Comparison of ENCODE assay signal across 8 cellular contexts in genomic region chr2:206083602-206084467, GRCh38. TPM values are rescaled to one million over a fixed set of nuclear protein-coding genes. Genes with fewer than 3 reads are reported as not detected.
DNase-seq lines count a peak whose midpoint lies in the region; ATAC-seq, FAIRE-seq and TF ChIP-seq lines count a peak whose summit lies in the region.

No MANE protein-coding gene starts in this region.

- in situ Hi-C loops in GM18951 (cut with MboI; ENCODE audit: low sequenced_read_pairs, unreplicated experiment): no loop called here
- in situ Hi-C loops in Panc1 (cut with HindIII; ENCODE audit: low pct_unique_long_range_greater_than_20kb, low sequenced_read_pairs): no loop called here

- TF ChIP-seq POLR2A in GM18951 (IDR thresholded peaks at IDR 0.05; ENCODE audit: extremely low read depth, insufficient read depth, insufficient read length): peak; percentile 33

- peak; percentile 19 for DNase-seq in AG20443 (ENCODE audit: low spot score)
- DNase-seq in Panc1 (ENCODE audit: low read depth, low spot score): no peak
- DNase-seq in cerebellar cortex (ENCODE audit: low spot score): peak; percentile 39
- DNase-seq in medulla oblongata (ENCODE audit: extremely low spot score): peak; percentile 47
- DNase-seq in thoracic aorta (ENCODE audit: low spot score): no peak
- DNase-seq in HTR-8/SVneo (ENCODE audit: insufficient read length, low spot score): no peak

- CTCF ChIA-PET in Panc1 (lab: Charles Lee): interaction anchor here (0.6 kb wide), 1 partner anchor 16 kb away, joined by 6 read pairs; no protein-coding TSS in a partner anchor

- POLR2A ChIA-PET in Panc1 (lab: Charles Lee): interaction anchor here (0.6 to 0.7 kb wide), 2 partner anchors 16 to 724 kb away, joined by 3 to 4 read pairs; no protein-coding TSS in a partner anchor

- ATAC-seq in Panc1: no peak
- no peak for ATAC-seq in thoracic aorta (ENCODE audit: insufficient number of reproducible peaks, low FRiP score, low read depth)
- ATAC-seq in HG03439 (IDR thresholded peaks at IDR 0.05; ENCODE audit: unreplicated experiment): no peak

- peak overlapping the region; percentile 78 to 88 for H3K4me3 ChIP-seq in Panc1 (ENCODE audit: low read depth in 2 of 2, low read length in 2 of 2)
- peak overlapping the region; percentile 99 for H3K4me3 ChIP-seq in thoracic aorta

- peaks cover 17% of the 10 kb centered on the region; the same call in 1 of the 2 replicates for H3K4me1 ChIP-seq in Panc1 (ENCODE audit: control insufficient read depth, insufficient read depth, low read length)
- peaks cover 6 to 24% of the 10 kb centered on the region in 2 donors for H3K4me1 ChIP-seq in thoracic aorta (ENCODE audit: control insufficient read depth in 1 of 2, low read depth in 2 of 2)

- H3K36me3 ChIP-seq in Panc1 (ENCODE audit: control insufficient read depth, insufficient read depth, low read length): peaks cover 2% of the 10 kb centered on the region; the same call in 1 of the 2 replicates
- no peaks in the 10 kb centered on the region for H3K36me3 ChIP-seq in thoracic aorta

- H3K27ac ChIP-seq in Panc1 (ENCODE audit: low read length): peak overlapping the region; percentile 94
- peak overlapping the region; percentile 88 to 99 for H3K27ac ChIP-seq in thoracic aorta

- no peak for FAIRE-seq in HTR-8/SVneo (lab: Jason Lieb, UNC)

- intact Hi-C loops in Panc1 (cut with micrococcal nuclease; ENCODE audit: unreplicated experiment): no loop called here

- no TSS peak for BruUV-seq in Panc1 (replicated peaks; lab: Mats Ljungman, UMichigan)

- H3K9me3 ChIP-seq in Panc1 (ENCODE audit: control insufficient read depth, insufficient read depth, low read depth, low read length) (no peaks in the 10 kb centered on the region), thoracic aorta (no peaks in the 10 kb centered on the region)

- TF ChIP-seq CTCF in Panc1 (IDR thresholded peaks at IDR 0.05): no peak
- TF ChIP-seq CTCF in thoracic aorta (IDR thresholded peaks at IDR 0.05): no peak

- H3K27me3 ChIP-seq in Panc1 (ENCODE audit: control insufficient read depth, insufficient read depth, low read length) (no peaks in the 10 kb centered on the region), thoracic aorta (replicated peaks; ENCODE audit: insufficient read depth) (no peaks in the 10 kb centered on the region)

RNA-seq across cellular contexts. Expression of gene INO80D, which starts 2.1 kb away (rescaled TPM):
- 17.9 TPM for total RNA-seq in Panc1 (2021; ENCODE audit: unreplicated experiment)
- 3.0 TPM for polyA plus RNA-seq in Panc1 (2012; ENCODE audit: insufficient read length)
- 10 to 100 TPM; 24.4 to 25.5 TPM for total RNA-seq in thoracic aorta

Comparison
In these comparisons a context has a peak if more than half of its experiments do, and no peak if none do; other contexts are left out.
1. DNase-seq: peak in AG20443 (single experiment), cerebellar cortex (single experiment) and medulla oblongata (single experiment); none in Panc1 (single experiment), thoracic aorta (single experiment) and HTR-8/SVneo (single experiment).